In the genomic region with DNA sequence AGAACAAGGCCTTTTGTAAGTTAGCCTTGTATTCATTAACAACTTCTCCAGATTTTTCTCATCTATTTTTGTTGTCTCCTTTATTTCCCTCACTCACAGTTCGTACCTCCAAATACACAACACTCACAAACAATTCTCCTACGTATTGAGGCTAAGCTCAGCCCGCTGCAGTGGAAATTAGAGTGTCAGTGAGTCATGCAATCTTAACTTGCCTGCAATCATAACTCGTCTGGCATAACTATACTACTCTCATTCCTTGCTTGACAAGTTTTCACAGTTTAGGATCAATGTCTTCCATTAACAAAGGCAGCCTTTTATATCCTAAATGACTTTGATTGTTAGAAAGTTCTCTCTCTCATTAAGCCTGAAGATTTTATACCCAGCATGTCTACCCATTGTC, we compare ENCODE assay signal across 24 cellular contexts. TPM values are rescaled to one million over a fixed set of nuclear protein-coding genes. Genes with fewer than 3 reads are reported as not detected.
DNase-seq lines count a peak whose midpoint lies in the region; ATAC-seq and TF ChIP-seq lines count a peak whose summit lies in the region.
"Had no signal": no experiment of that assay in that cellular context is flagged by ENCODE, and none has a peak within 500 bp of the region (broad histone marks: within the 10 kb centered on the region; RNA-seq: fewer than 3 reads in every experiment).

No MANE protein-coding gene starts in this region.

- no TSS peak for BruUV-seq in Calu3 (replicated peaks; lab: Mats Ljungman, UMichigan)

- no peak overlapping the region for H4K91ac ChIP-seq in neuronal stem cell (ENCODE audit: low read depth, low read length, poor library complexity)

- intact Hi-C loops in Calu3 (cut with micrococcal nuclease; ENCODE audit: unreplicated experiment) = loop anchor here (1.0 to 10.0 kb wide), 7 partner anchors 223 to 849 kb away; a partner anchor contains a TSS

- no peak overlapping the region for H2BK12ac ChIP-seq in neuronal stem cell (ENCODE audit: low read length)

- H3K4ac ChIP-seq in neuronal stem cell (ENCODE audit: low read length) = no peak overlapping the region

- WGBS in neuronal stem cell (ENCODE audit: extremely low coverage in 2 of 2, insufficient read length in 2 of 2, insufficient replicate concordance in 1 of 2), 2 donors = 100% methylated on average over 2 of the region's 4 CpGs; no CpG with 5 or more reads in 1 of the 2 donors

- no peaks in the 10 kb centered on the region for H3K27me3 ChIP-seq in neuronal stem cell (ENCODE audit: control insufficient read depth in 3 of 3, insufficient read depth in 3 of 3, low read depth in 1 of 3, low read length in 3 of 3)
- H3K27me3 ChIP-seq: colonic mucosa had no signal

- no peaks in the 10 kb centered on the region for H3K36me3 Mint-ChIP-seq in Calu3 (ENCODE audit: insufficient read depth, unreplicated experiment)
- H3K36me3 Mint-ChIP-seq: CD4-positive, alpha-beta memory T cell; type B pancreatic cell had no signal

- H3K4me3 Mint-ChIP-seq in Calu3 (ENCODE audit: low read depth, unreplicated experiment) = peak overlapping the region; percentile 57
- H3K4me3 Mint-ChIP-seq: CD4-positive, alpha-beta memory T cell; stimulated activated naive CD8-positive, alpha-beta T cell treated with anti-CD3 and anti-CD28 coated beads, Interleukin-15, Interleukin-2, amounts not matched to agents 100 ng/mL and 50 ng/mL, for 24 hours; type B pancreatic cell had no signal

- no peak overlapping the region for H3K18ac ChIP-seq in neuronal stem cell (ENCODE audit: low read length)

- H3K4me2 ChIP-seq in neuronal stem cell (ENCODE audit: insufficient read depth, low read length, poor library complexity, severe bottlenecking) = no peak overlapping the region

- no peaks in the 10 kb centered on the region for H3K36me3 ChIP-seq in neuronal stem cell (replicated peaks in 1 of 2; ENCODE audit: control insufficient read depth in 2 of 2, insufficient read depth in 2 of 2, low read length in 2 of 2)
- H3K36me3 ChIP-seq: colonic mucosa had no signal

- no peak overlapping the region for H4K8ac ChIP-seq in neuronal stem cell (ENCODE audit: low read depth, low read length)

- no peak overlapping the region for H3K23ac ChIP-seq in neuronal stem cell (ENCODE audit: low read depth, low read length, poor library complexity)

- CTCF ChIA-PET in Calu3 (lab: Charles Lee) = interaction anchor here (0.6 to 1.3 kb wide), 5 partner anchors 26 to 905 kb away, joined by 3 to 8 read pairs (median 4); no protein-coding TSS in a partner anchor

- no peak overlapping the region for H3K27ac ChIP-seq in neuronal stem cell (replicated peaks; ENCODE audit: low read length)
- H3K27ac ChIP-seq: colonic mucosa had no signal

- H3K27me3 Mint-ChIP-seq in Calu3 (ENCODE audit: unreplicated experiment) = no peaks in the 10 kb centered on the region
- H3K27me3 Mint-ChIP-seq: type B pancreatic cell had no signal

- H3K79me1 ChIP-seq in neuronal stem cell (ENCODE audit: low read depth, low read length) = no peaks in the 10 kb centered on the region

- H3K9me3 ChIP-seq in neuronal stem cell (replicated peaks in 1 of 2; ENCODE audit: control insufficient read depth in 2 of 2, insufficient read depth in 1 of 2, low read depth in 1 of 2, low read length in 2 of 2) = no peaks in the 10 kb centered on the region
- H3K9me3 ChIP-seq: colonic mucosa had no signal

- H2AFZ ChIP-seq in neuronal stem cell (ENCODE audit: low read length) = no peak overlapping the region

- no peak overlapping the region for H3K4me3 ChIP-seq in cardiac fibroblast (replicated peaks in 1 of 2; ENCODE audit: low read depth in 2 of 2, low read length in 2 of 2)
- H3K4me3 ChIP-seq in neuronal stem cell (ENCODE audit: low read length in 2 of 2) = no peak overlapping the region
- H3K4me3 ChIP-seq: colonic mucosa had no signal

- ATAC-seq in SK-N-SH treated with all-trans-retinoic acid at 6 μM for 48 hours (no peak), GM18861 (IDR thresholded peaks at IDR 0.05; ENCODE audit: unreplicated experiment) (no peak)
- ATAC-seq: sciatic nerve had no signal

- DNase-seq in Calu3 (peak; percentile 41), LHCN-M2 (ENCODE audit: low read depth) (peak; percentile 39), cardiac fibroblast (ENCODE audit: low read depth in 2 of 2) (peak; percentile 4 to 13), iris pigment epithelial cell (ENCODE audit: low read depth) (peak; percentile 35), neuronal stem cell (ENCODE audit: low spot score) (no peak)
- no peak for DNase-seq in stimulated activated CD4-positive, alpha-beta T cell treated with anti-CD3 and anti-CD28 coated beads, Interleukin-15, amount 100 ng/mL, for 24 hours
- DNase-seq: activated CD4-positive, alpha-beta T cell treated with anti-CD3 and anti-CD28 coated beads for 48 hours; activated CD8-positive, alpha-beta memory T cell treated with anti-CD3 and anti-CD28 coated beads, Interleukin-2, amount 50 U/mL, for 4 hours; activated effector memory CD4-positive, alpha-beta T cell treated with anti-CD3 and anti-CD28 coated beads, Interleukin-2, amount 50 U/mL, for 16 hours; amygdala; CD4-positive, alpha-beta memory T cell; colonic mucosa; glutamatergic neuron; KG1; NCI-H1436; stimulated activated CD4-positive, alpha-beta T cell treated with anti-CD3 and anti-CD28 coated beads, Interleukin-1b, Interleukin-23, amount 100 ng/mL, for 48 hours had no signal

- no peak overlapping the region for H2AK5ac ChIP-seq in neuronal stem cell (ENCODE audit: low read depth, low read length)

- H2BK120ac ChIP-seq in neuronal stem cell (ENCODE audit: low read depth, low read length) = no peak overlapping the region

- H3K14ac ChIP-seq in neuronal stem cell (ENCODE audit: low read length) = no peak overlapping the region

- no peaks in the 10 kb centered on the region for H3K4me1 ChIP-seq in neuronal stem cell (ENCODE audit: control insufficient read depth in 2 of 2, insufficient read depth in 1 of 2, low read depth in 1 of 2, low read length in 2 of 2)
- H3K4me1 ChIP-seq: colonic mucosa had no signal

- no peak overlapping the region for H3K9ac ChIP-seq in neuronal stem cell (ENCODE audit: low read depth, low read length, poor library complexity)

- no peaks in the 10 kb centered on the region for H3K9me3 Mint-ChIP-seq in Calu3 (ENCODE audit: low read depth, unreplicated experiment)
- H3K9me3 Mint-ChIP-seq: CD4-positive, alpha-beta memory T cell; stimulated activated naive CD8-positive, alpha-beta T cell treated with anti-CD3 and anti-CD28 coated beads, Interleukin-15, Interleukin-2, amounts not matched to agents 100 ng/mL and 50 ng/mL, for 24 hours; type B pancreatic cell had no signal

- TF ChIP-seq CTCF in Calu3 (IDR thresholded peaks at IDR 0.05; ENCODE audit: unreplicated experiment) (no peak), cardiac fibroblast (IDR thresholded peaks at IDR 0.05; ENCODE audit: low read depth, low read length) (no peak)

- H3K27ac Mint-ChIP-seq in Calu3 (ENCODE audit: unreplicated experiment) = peak overlapping the region; percentile 93
- H3K27ac Mint-ChIP-seq: CD4-positive, alpha-beta memory T cell; stimulated activated naive CD8-positive, alpha-beta T cell treated with anti-CD3 and anti-CD28 coated beads, Interleukin-15, Interleukin-2, amounts not matched to agents 100 ng/mL and 50 ng/mL, for 24 hours; type B pancreatic cell had no signal

- no peak overlapping the region for H2BK5ac ChIP-seq in neuronal stem cell (ENCODE audit: low read length)

- peaks cover 26% of the 10 kb centered on the region for H3K4me1 Mint-ChIP-seq in Calu3 (ENCODE audit: low read depth, unreplicated experiment)
- H3K4me1 Mint-ChIP-seq: CD4-positive, alpha-beta memory T cell had no signal

- H2BK15ac ChIP-seq in neuronal stem cell (ENCODE audit: low read length) = no peak overlapping the region

TF ChIP-seq in SK-N-SH treated with all-trans-retinoic acid at 6 μM for 48 hours, 23 proteins besides CTCF, POLR2A, EP300 and RAD21:
- TF ChIP-seq ZNF565 (CRISPR knock-in tag; conservative IDR thresholded peaks at IDR 0.05; ENCODE audit: low read depth) (no peak), GLIS3 (CRISPR knock-in tag; IDR thresholded peaks at IDR 0.05) (no peak), ISL1 (CRISPR knock-in tag; IDR thresholded peaks at IDR 0.05) (no peak), CSDC2 (CRISPR knock-in tag; IDR thresholded peaks at IDR 0.05) (no peak), TCF4 (CRISPR knock-in tag; IDR thresholded peaks at IDR 0.05; ENCODE audit: borderline replicate concordance) (no peak)

RNA-seq across cellular contexts. Expression of a gene that starts 23.8 kb away (rescaled TPM):
- total RNA-seq in Calu3 (2022) (not detected in 2 replicates), LHCN-M2 (2014; rRNA removed) (not detected in 2 replicates)
- polyA plus RNA-seq in LHCN-M2 (2012) = not detected
- polyA plus RNA-seq in neuronal stem cell (2013, experiment 1 of 2) = 0.08 TPM
- 0.04 TPM for polyA plus RNA-seq in neuronal stem cell (2013, experiment 2 of 2)
- total RNA-seq: CD4-positive, alpha-beta memory T cell; colonic mucosa; endothelial cell of umbilical vein; lower leg skin; sciatic nerve had no signal
- polyA plus RNA-seq: AG04450; CD4-positive, alpha-beta memory T cell; endothelial cell of umbilical vein had no signal

RNA-seq across cellular contexts. Expression of a gene that starts 40.8 kb away (rescaled TPM):
- 37.7 and 43.1 TPM in 2 replicates for total RNA-seq in Calu3 (2022)
- 34.8 and 35.8 TPM in 2 replicates for total RNA-seq in LHCN-M2 (2014; rRNA removed)
- 7.1 TPM for polyA plus RNA-seq in LHCN-M2 (2012)
- 17.1 TPM for polyA plus RNA-seq in neuronal stem cell (2013, experiment 1 of 2)
- polyA plus RNA-seq in neuronal stem cell (2013, experiment 2 of 2) = 19.7 TPM

Comparison
In these comparisons a context has a peak if more than half of its experiments do, and no peak if none do; other contexts are left out.
1. DNase-seq: peak in Calu3 (single experiment), LHCN-M2 (single experiment), cardiac fibroblast (2 of 2) and iris pigment epithelial cell (single experiment); none in neuronal stem cell (single experiment) and stimulated activated CD4-positive, alpha-beta T cell treated with anti-CD3 and anti-CD28 coated beads, Interleukin-15, amount 100 ng/mL, for 24 hours (single experiment).